1 cellular context compared by ENCODE assay signal in the genomic region with DNA sequence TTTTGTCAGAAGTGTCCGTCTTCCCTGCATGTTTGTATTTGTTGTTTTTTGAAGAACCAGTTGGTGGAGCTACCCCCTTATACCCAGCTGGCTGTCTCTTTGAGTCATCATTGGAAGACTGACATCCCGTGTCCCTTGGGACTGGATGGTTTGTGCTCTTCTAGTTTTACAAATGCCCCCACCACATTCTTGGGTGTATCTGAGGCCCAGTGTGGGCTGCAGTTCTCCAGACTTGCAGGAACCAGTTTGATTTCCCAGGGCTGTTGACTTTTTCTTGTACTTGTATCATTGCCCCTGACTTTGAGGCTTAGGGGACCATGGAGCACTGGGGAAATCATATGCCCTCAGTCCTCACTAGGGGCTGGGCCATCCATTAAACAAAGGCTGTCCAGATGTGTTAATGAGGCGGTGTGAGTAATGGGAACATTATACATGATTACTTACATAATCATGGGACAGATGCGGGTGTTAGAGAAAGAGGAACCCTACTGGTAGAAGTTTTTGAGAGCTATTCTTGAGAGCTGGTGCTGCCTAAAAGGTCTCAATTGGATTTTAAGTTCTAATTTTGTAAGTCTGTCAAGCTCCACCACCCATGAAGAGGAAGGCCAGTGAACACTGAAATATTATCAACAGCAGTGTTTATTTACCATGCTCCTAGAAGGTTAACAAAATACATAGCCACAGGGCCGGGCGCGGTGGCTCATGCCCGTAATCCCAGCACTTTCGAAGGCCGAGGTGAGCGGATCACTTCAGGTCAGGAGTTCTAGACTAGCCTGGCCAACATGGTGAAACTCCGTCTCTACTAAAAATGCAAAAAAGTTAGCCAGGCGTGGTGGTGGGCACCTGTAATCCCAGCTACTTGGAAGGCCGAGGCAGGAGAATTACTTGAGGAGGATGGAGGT.
TF ChIP-seq lines count a peak whose summit lies in the region.

No MANE protein-coding gene starts in this region.

TF ChIP-seq in GM23338, 12 proteins besides CTCF, POLR2A, EP300 and RAD21 (continued from another document):
- TF ChIP-seq, protein P1, sequence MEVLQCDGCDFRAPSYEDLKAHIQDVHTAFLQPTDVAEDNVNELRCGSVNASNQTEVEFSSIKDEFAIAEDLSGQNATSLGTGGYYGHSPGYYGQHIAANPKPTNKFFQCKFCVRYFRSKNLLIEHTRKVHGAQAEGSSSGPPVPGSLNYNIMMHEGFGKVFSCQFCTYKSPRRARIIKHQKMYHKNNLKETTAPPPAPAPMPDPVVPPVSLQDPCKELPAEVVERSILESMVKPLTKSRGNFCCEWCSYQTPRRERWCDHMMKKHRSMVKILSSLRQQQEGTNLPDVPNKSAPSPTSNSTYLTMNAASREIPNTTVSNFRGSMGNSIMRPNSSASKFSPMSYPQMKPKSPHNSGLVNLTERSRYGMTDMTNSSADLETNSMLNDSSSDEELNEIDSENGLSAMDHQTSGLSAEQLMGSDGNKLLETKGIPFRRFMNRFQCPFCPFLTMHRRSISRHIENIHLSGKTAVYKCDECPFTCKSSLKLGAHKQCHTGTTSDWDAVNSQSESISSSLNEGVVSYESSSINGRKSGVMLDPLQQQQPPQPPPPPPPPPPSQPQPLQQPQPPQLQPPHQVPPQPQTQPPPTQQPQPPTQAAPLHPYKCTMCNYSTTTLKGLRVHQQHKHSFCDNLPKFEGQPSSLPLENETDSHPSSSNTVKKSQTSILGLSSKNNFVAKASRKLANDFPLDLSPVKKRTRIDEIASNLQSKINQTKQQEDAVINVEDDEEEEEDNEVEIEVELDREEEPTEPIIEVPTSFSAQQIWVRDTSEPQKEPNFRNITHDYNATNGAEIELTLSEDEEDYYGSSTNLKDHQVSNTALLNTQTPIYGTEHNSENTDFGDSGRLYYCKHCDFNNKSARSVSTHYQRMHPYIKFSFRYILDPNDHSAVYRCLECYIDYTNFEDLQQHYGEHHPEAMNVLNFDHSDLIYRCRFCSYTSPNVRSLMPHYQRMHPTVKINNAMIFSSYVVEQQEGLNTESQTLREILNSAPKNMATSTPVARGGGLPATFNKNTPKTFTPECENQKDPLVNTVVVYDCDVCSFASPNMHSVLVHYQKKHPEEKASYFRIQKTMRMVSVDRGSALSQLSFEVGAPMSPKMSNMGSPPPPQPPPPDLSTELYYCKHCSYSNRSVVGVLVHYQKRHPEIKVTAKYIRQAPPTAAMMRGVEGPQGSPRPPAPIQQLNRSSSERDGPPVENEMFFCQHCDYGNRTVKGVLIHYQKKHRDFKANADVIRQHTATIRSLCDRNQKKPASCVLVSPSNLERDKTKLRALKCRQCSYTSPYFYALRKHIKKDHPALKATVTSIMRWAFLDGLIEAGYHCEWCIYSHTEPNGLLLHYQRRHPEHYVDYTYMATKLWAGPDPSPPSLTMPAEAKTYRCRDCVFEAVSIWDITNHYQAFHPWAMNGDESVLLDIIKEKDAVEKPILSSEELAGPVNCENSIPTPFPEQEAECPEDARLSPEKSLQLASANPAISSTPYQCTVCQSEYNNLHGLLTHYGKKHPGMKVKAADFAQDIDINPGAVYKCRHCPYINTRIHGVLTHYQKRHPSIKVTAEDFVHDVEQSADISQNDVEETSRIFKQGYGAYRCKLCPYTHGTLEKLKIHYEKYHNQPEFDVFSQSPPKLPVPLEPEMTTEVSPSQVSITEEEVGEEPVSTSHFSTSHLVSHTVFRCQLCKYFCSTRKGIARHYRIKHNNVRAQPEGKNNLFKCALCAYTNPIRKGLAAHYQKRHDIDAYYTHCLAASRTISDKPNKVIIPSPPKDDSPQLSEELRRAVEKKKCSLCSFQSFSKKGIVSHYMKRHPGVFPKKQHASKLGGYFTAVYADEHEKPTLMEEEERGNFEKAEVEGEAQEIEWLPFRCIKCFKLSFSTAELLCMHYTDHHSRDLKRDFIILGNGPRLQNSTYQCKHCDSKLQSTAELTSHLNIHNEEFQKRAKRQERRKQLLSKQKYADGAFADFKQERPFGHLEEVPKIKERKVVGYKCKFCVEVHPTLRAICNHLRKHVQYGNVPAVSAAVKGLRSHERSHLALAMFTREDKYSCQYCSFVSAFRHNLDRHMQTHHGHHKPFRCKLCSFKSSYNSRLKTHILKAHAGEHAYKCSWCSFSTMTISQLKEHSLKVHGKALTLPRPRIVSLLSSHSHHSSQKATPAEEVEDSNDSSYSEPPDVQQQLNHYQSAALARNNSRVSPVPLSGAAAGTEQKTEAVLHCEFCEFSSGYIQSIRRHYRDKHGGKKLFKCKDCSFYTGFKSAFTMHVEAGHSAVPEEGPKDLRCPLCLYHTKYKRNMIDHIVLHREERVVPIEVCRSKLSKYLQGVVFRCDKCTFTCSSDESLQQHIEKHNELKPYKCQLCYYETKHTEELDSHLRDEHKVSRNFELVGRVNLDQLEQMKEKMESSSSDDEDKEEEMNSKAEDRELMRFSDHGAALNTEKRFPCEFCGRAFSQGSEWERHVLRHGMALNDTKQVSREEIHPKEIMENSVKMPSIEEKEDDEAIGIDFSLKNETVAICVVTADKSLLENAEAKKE (CRISPR knock-in tag; IDR thresholded peaks at IDR 0.05) = no peak
- TF ChIP-seq ZNF331 (CRISPR knock-in tag; IDR thresholded peaks at IDR 0.05; ENCODE audit: low read depth) (no peak), POLR2AphosphoS5 (IDR thresholded peaks at IDR 0.05; ENCODE audit: low read depth) (no peak), JUNB (IDR thresholded peaks at IDR 0.05; ENCODE audit: unreplicated experiment) (no peak), CREB1 (CRISPR knock-in tag; IDR thresholded peaks at IDR 0.05; ENCODE audit: low read depth) (no peak), EZH2phosphoT487 (IDR thresholded peaks at IDR 0.05; ENCODE audit: unreplicated experiment) (no peak)
- TF ChIP-seq, protein P2, sequence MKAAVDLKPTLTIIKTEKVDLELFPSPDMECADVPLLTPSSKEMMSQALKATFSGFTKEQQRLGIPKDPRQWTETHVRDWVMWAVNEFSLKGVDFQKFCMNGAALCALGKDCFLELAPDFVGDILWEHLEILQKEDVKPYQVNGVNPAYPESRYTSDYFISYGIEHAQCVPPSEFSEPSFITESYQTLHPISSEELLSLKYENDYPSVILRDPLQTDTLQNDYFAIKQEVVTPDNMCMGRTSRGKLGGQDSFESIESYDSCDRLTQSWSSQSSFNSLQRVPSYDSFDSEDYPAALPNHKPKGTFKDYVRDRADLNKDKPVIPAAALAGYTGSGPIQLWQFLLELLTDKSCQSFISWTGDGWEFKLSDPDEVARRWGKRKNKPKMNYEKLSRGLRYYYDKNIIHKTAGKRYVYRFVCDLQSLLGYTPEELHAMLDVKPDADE (IDR thresholded peaks at IDR 0.05) = no peak
